ENCODE assay signal across 8 cellular contexts in genomic region chr15:45641374-45641778, GRCh38. TPM values are rescaled to one million over a fixed set of nuclear protein-coding genes. Genes with fewer than 3 reads are reported as not detected.
DNase-seq lines count a peak whose midpoint lies in the region; ATAC-seq and TF ChIP-seq lines count a peak whose summit lies in the region.

No MANE protein-coding gene starts in this region.

- no peak overlapping the region for H3K4me3 Mint-ChIP-seq in activated naive CD4-positive, alpha-beta T cell treated with anti-CD3 and anti-CD28 coated beads for 36 hours

- H3K36me3 ChIP-seq in uterus: no peaks in the 10 kb centered on the region

- H3K27ac ChIP-seq in uterus: peak overlapping the region; percentile 46 to 54

- H3K27ac Mint-ChIP-seq in activated naive CD4-positive, alpha-beta T cell treated with anti-CD3 and anti-CD28 coated beads for 36 hours: no peak overlapping the region

- no peaks in the 10 kb centered on the region for H3K9me3 ChIP-seq in uterus

- peak in 1 of 4 experiments; percentile 4 for TF ChIP-seq CTCF in uterus (IDR thresholded peaks at IDR 0.05)

- H3K27me3 ChIP-seq in uterus: no peaks in the 10 kb centered on the region

- H3K36me3 Mint-ChIP-seq in activated naive CD4-positive, alpha-beta T cell treated with anti-CD3 and anti-CD28 coated beads for 36 hours (ENCODE audit: low read depth): peaks cover 17% of the 10 kb centered on the region

- H3K27me3 Mint-ChIP-seq in activated naive CD4-positive, alpha-beta T cell treated with anti-CD3 and anti-CD28 coated beads for 36 hours (ENCODE audit: low read depth): no peaks in the 10 kb centered on the region

- ATAC-seq in HG02870 (IDR thresholded peaks at IDR 0.05; ENCODE audit: unreplicated experiment): no peak

- no peak for TF ChIP-seq POLR2A in uterus (IDR thresholded peaks at IDR 0.05)

- intact Hi-C loops in activated naive CD4-positive, alpha-beta T cell treated with anti-CD3 and anti-CD28 coated beads for 36 hours (cut with micrococcal nuclease): no loop called here
- intact Hi-C loops in uterus (cut with DNase I; ENCODE audit: low total_unique reads): no loop called here

- no peak overlapping the region for H3K4me3 ChIP-seq in uterus

- peaks cover 86% of the 10 kb centered on the region for H3K4me1 Mint-ChIP-seq in activated naive CD4-positive, alpha-beta T cell treated with anti-CD3 and anti-CD28 coated beads for 36 hours (ENCODE audit: low read depth)

- H3K9me3 Mint-ChIP-seq in activated naive CD4-positive, alpha-beta T cell treated with anti-CD3 and anti-CD28 coated beads for 36 hours: no peaks in the 10 kb centered on the region

- CTCF ChIA-PET in activated naive CD4-positive, alpha-beta T cell treated with anti-CD3 and anti-CD28 coated beads for 36 hours (lab: Charles Lee): interaction anchor here (0.6 to 2.6 kb wide), 5 partner anchors 27 to 123 kb away, joined by 3 to 8 read pairs (median 4); partner anchors contain the start of gene BLOC1S6

- DNase-seq in activated naive CD4-positive, alpha-beta T cell treated with anti-CD3 and anti-CD28 coated beads for 36 hours: peak; percentile 13
- DNase-seq in activated naive CD4-positive, alpha-beta T cell (lab: John Stamatoyannopoulos, UW): no peak
- DNase-seq in amniotic stem cell (lab: John Stamatoyannopoulos, UW) (peak; percentile 23), kidney tubule cell (ENCODE audit: low spot score) (peak; percentile 98), uterus (peak; percentile 33 to 59), C1 segment of cervical spinal cord (lab: John Stamatoyannopoulos, UW) (no peak), NCI-H187 (lab: John Stamatoyannopoulos, UW) (no peak)

- peaks cover 5 to 6% of the 10 kb centered on the region in 2 donors for H3K4me1 ChIP-seq in uterus

RNA-seq across cellular contexts. Expression of gene SQOR, which starts 6.5 kb away (rescaled TPM):
- 10 to 100 TPM; 54.3 to 56.4 TPM for total RNA-seq in activated naive CD4-positive, alpha-beta T cell treated with anti-CD3 and anti-CD28 coated beads for 36 hours
- total RNA-seq in uterus: 10 to 100 TPM; 11.5 to 37.1 (median 19.3) TPM

RNA-seq across cellular contexts. Expression of gene BLOC1S6, which starts 54.2 kb away (rescaled TPM):
- total RNA-seq in activated naive CD4-positive, alpha-beta T cell treated with anti-CD3 and anti-CD28 coated beads for 36 hours: 10 to 100 TPM; 36.8 to 42.8 TPM
- 100 to 1,000 TPM in 2 of 4 donors, 10 to 100 TPM in 2; 35.0 to 576 (median 85.4) TPM for total RNA-seq in uterus

Comparison
In these comparisons a context has a peak if more than half of its experiments do, and no peak if none do; other contexts are left out.
1. DNase-seq: peak in activated naive CD4-positive, alpha-beta T cell treated with anti-CD3 and anti-CD28 coated beads for 36 hours (single experiment), amniotic stem cell (single experiment), kidney tubule cell (single experiment) and uterus (2 of 2); none in activated naive CD4-positive, alpha-beta T cell (0 of 4), C1 segment of cervical spinal cord (0 of 14) and NCI-H187 (0 of 2).